8 cellular contexts compared by ENCODE assay signal in genomic region chr5:76601470-76601869, GRCh38. TPM values are rescaled to one million over a fixed set of nuclear protein-coding genes. Genes with fewer than 3 reads are reported as not detected.
DNase-seq lines count a peak whose midpoint lies in the region; ATAC-seq and TF ChIP-seq lines count a peak whose summit lies in the region.

No MANE protein-coding gene starts in this region.

- DNase-seq in Right ventricle myocardium inferior (ENCODE audit: missing footprints) (no peak), cardiac septum (ENCODE audit: low spot score) (no peak), LNCaP clone FGC (ENCODE audit: low read depth) (peak; percentile 44), SW 1271 (lab: John Stamatoyannopoulos, UW) (peak; percentile 37 to 83), fibroblast of pulmonary artery (ENCODE audit: low read depth) (peak; percentile 87)
- DNase-seq in effector CD8-positive, alpha-beta T cell (lab: John Stamatoyannopoulos, UW): no peak

- ATAC-seq in Right ventricle myocardium inferior (peak; percentile 59), GM19455 (IDR thresholded peaks at IDR 0.05; ENCODE audit: unreplicated experiment) (no peak)

- no peak overlapping the region for H3K4me3 ChIP-seq in LNCaP clone FGC (ENCODE audit: low read depth, low read length)
- no peak overlapping the region for H3K4me3 ChIP-seq in fibroblast of pulmonary artery (replicated peaks; ENCODE audit: low read depth, low read length)
- no peak overlapping the region for H3K4me3 ChIP-seq in neural cell (ENCODE audit: low read length)

- no peak for TF ChIP-seq EP300 in neural cell (conservative IDR thresholded peaks at IDR 0.05; ENCODE audit: poor library complexity, severe bottlenecking)

- TF ChIP-seq CTCF in LNCaP clone FGC (IDR thresholded peaks at IDR 0.05; ENCODE audit: control insufficient read depth, extremely low read depth, insufficient read depth) (peak; percentile 69), fibroblast of pulmonary artery (IDR thresholded peaks at IDR 0.05; ENCODE audit: low read length, missing control alignments) (peak; percentile 81), neural cell (IDR thresholded peaks at IDR 0.05; ENCODE audit: poor library complexity, severe bottlenecking) (peak; percentile 63)

- no peaks in the 10 kb centered on the region for H3K27me3 ChIP-seq in neural cell (ENCODE audit: insufficient read depth, low read depth, low read length)

- H3K9ac ChIP-seq in neural cell (ENCODE audit: low read length): no peak overlapping the region

- no peak overlapping the region for H3K4me2 ChIP-seq in neural cell (ENCODE audit: low read length)

- H3F3A ChIP-seq in neural cell (ENCODE audit: insufficient read depth, low read length, poor library complexity, severe bottlenecking): no peaks in the 10 kb centered on the region

- H3K9me2 ChIP-seq in neural cell (ENCODE audit: insufficient read depth, low read length): no peaks in the 10 kb centered on the region

- peak; percentile 67 for TF ChIP-seq RAD21 in neural cell (conservative IDR thresholded peaks at IDR 0.05)

- no peaks in the 10 kb centered on the region for H3K79me2 ChIP-seq in neural cell (replicated peaks; ENCODE audit: insufficient read depth, low read length)

- no peaks in the 10 kb centered on the region for H3K36me3 ChIP-seq in neural cell (ENCODE audit: insufficient read depth, low read length)

- H3K9me3 ChIP-seq in neural cell (ENCODE audit: low read length): no peaks in the 10 kb centered on the region

- H3K27ac ChIP-seq in neural cell (ENCODE audit: low read length): no peak overlapping the region

- intact Hi-C loops in Right ventricle myocardium inferior (cut with DNase I): loop anchor here (1.0 to 5.0 kb wide), 3 partner anchors 41 to 416 kb away; no protein-coding TSS in a partner anchor
- intact Hi-C loops in cardiac septum (cut with DNase I): loop anchor here (5.0 kb wide), 2 partner anchors 116 to 411 kb away; partner anchors contain the start of gene F2R

- no peak overlapping the region for H2AFZ ChIP-seq in neural cell (ENCODE audit: low read depth, low read length)

- no peaks in the 10 kb centered on the region for H4K20me1 ChIP-seq in neural cell (ENCODE audit: insufficient read depth)

TF ChIP-seq in neural cell, 6 proteins besides CTCF, POLR2A, EP300 and RAD21:
- TF ChIP-seq SMC3 (conservative IDR thresholded peaks at IDR 0.05; ENCODE audit: poor library complexity) (peak; percentile 71), POLR2AphosphoS5 (IDR thresholded peaks at IDR 0.05) (no peak)

RNA-seq across cellular contexts. Expression of gene F2RL2, which starts 21.7 kb away (rescaled TPM):
- total RNA-seq in Right ventricle myocardium inferior (0.14 TPM), cardiac septum (3.4 TPM)
- not detected in 2 replicates for polyA plus RNA-seq in neural cell
- polyA minus RNA-seq in neural cell: 0.12 TPM in 1 of 2 replicates, not detected in the other

Comparison
In these comparisons a context has a peak if more than half of its experiments do, and no peak if none do; other contexts are left out.
1. DNase-seq: peak in LNCaP clone FGC (single experiment), SW 1271 (2 of 2) and fibroblast of pulmonary artery (single experiment); none in Right ventricle myocardium inferior (single experiment), cardiac septum (single experiment) and effector CD8-positive, alpha-beta T cell (single experiment).
2. Peak in every context shown above with its lines, with median percentiles within 50 percentile points of each other: CTCF ChIP-seq.